Comparison of ENCODE assay signal across 8 cellular contexts in the genomic region with DNA sequence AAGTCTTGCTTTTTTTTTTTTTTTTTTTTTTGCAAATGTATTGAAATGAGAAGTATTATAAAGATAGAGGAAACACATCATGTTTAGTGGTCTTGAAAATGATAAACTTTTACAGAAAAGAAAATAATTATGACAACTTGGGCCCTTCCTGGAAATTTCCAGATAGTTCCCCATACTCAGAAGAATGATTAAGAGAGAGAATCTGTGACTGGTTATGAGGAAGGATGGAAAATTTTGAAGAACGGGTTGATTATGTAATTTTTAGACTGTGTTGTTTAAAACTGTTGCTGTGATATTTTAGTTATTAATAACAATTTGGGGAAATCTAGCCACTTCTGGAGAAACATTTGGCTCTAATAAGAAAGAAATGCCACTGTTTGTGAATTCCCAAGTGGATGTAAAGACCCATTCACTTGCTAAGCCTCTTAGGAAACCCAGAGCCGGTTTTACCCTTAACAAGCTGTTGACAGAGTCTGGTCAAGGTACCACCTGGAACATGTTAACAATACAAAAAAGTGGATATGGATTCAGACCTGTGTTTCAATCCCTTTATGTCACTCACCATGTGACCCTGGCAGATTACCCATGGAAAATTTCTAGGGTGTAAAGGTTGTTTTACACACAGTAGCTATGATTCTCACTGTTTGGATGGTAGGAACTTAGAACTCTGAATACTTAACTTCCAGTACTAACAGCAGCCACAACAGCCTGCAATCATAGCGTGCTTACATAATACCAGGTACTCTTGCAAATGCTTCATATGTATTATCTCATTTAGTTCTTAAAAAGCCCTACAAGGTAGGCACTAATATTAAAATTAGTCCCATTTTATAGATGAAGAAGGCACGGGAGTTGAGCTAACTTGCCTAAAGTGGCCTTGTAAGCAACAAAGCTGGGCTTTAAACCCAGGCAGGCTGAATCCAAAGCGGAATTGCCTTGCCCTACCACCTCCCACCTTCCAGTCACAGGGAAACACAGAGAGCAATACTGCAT. TPM values are rescaled to one million over a fixed set of nuclear protein-coding genes. Genes with fewer than 3 reads are reported as not detected.
DNase-seq lines count a peak whose midpoint lies in the region; FAIRE-seq and TF ChIP-seq lines count a peak whose summit lies in the region.

No MANE protein-coding gene starts in this region.

- TF ChIP-seq POLR2A in GM12892 (IDR thresholded peaks at IDR 0.05; ENCODE audit: low read depth, low read length): 0 out of 2 replicates have a peak, but pooled peaks have one; percentile 28

- FAIRE-seq in GM12892 (lab: Jason Lieb, UNC): peak; percentile 83

- H3K4me3 ChIP-seq in fibroblast of the aortic adventitia (ENCODE audit: low read depth, low read length): no peak overlapping the region
- no peak overlapping the region for H3K4me3 ChIP-seq in skin epidermis

- H3K27ac ChIP-seq in skin epidermis: peak overlapping the region in 19 of 21 experiments; percentile 17 to 100 (median 88)

- TF ChIP-seq CTCF in fibroblast of the aortic adventitia (IDR thresholded peaks at IDR 0.05; ENCODE audit: insufficient read depth, low read length): no peak

- DNase-seq in GM12892 (ENCODE audit: insufficient read length): no peak
- peak; percentile 84 for DNase-seq in NCI-H82 treated with DMSO at 0.1 percent for 48 hours (lab: John Stamatoyannopoulos, UW; ENCODE audit: unreplicated experiment)
- peak; percentile 38 for DNase-seq in fibroblast of the aortic adventitia (ENCODE audit: low read depth)
- DNase-seq in cerebellar nuclear complex (lab: John Stamatoyannopoulos, UW): no peak
- no peak for DNase-seq in COR-L47 (lab: John Stamatoyannopoulos, UW)
- DNase-seq in T-helper 9 cell: no peak
- no peak for DNase-seq in NCI-H146 (lab: John Stamatoyannopoulos, UW)

RNA-seq across cellular contexts. Expression of a gene that starts 32.0 kb away (rescaled TPM):
- 101 TPM for polyA plus RNA-seq in GM12892 (2012; ENCODE audit: missing spikeins)
- total RNA-seq in fibroblast of the aortic adventitia (ENCODE audit: low replicate concordance): 52.4 and 267 TPM in 2 replicates

Comparison
In these comparisons a context has a peak if more than half of its experiments do, and no peak if none do; other contexts are left out.
1. DNase-seq: peak in NCI-H82 treated with DMSO at 0.1 percent for 48 hours (single experiment) and fibroblast of the aortic adventitia (single experiment); none in GM12892 (single experiment), cerebellar nuclear complex (0 of 2), COR-L47 (single experiment), T-helper 9 cell (single experiment) and NCI-H146 (single experiment).